In the genomic region with DNA sequence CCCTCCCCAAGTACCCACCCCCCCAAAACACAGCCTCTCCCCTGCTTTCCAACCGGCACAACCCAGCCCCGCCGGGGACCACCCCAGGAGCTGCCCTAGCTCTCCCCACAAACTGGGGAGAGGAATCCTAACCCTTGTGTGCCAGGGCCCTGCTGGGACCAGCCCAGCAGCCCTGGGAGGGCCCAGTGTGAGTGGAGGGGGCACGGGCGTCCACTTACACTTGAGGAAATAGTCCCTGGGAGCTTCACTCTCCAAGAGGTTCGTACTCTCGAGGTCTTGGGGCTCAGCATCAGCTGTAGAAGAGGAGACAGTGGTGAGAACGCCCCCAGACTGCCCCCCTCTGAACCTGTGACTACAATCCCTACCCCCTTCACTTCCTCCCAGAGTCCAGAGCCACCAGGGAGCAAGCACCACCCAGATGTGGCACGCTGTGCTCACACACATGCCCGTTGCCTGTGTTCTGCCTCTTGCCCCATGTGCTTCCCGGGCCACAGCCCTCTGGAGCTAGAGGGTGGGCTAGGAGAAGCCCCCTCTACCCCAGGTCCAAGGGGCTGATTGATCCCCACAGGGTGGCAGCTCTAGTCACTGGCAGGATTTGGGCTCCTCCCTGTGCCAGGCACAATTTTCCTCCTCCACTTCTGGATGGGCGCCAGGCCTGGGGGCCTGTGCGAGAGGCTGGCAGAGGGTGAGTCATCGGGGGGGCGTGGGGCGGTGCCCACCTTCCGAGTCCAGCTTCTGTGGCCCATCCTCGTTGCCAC, we compare ENCODE assay signal across 8 cellular contexts. TPM values are rescaled to one million over a fixed set of nuclear protein-coding genes. Genes with fewer than 3 reads are reported as not detected.
A peak's percentile ranks its signal among the peaks of the same experiment; 100 is the strongest.
DNase-seq lines count a peak whose midpoint lies in the region; ATAC-seq and TF ChIP-seq lines count a peak whose summit lies in the region.

No MANE protein-coding gene starts in this region.

- H2BK120ac ChIP-seq in neuronal stem cell (ENCODE audit: low read depth, low read length), result no peak overlapping the region

- H3K4me1 ChIP-seq in BLaER1 (peaks cover 72% of the 10 kb centered on the region), neuronal stem cell (ENCODE audit: control insufficient read depth in 2 of 2, insufficient read depth in 1 of 2, low read depth in 1 of 2, low read length in 2 of 2) (peaks cover 6 to 10% of the 10 kb centered on the region in 2 donors)

- peak overlapping the region; percentile 48 for H2BK5ac ChIP-seq in neuronal stem cell (ENCODE audit: low read length)

- H2AK5ac ChIP-seq in neuronal stem cell (ENCODE audit: low read depth, low read length), result peak overlapping the region; percentile 99

- no peak for ATAC-seq in GM21423 (IDR thresholded peaks at IDR 0.05; ENCODE audit: unreplicated experiment)

- H3K27me3 Mint-ChIP-seq in MCF 10A (ENCODE audit: insufficient read depth, unreplicated experiment), result no peaks in the 10 kb centered on the region

- peaks cover 28% of the 10 kb centered on the region for H3K36me3 Mint-ChIP-seq in MCF 10A (ENCODE audit: insufficient read depth, unreplicated experiment)

- H4K91ac ChIP-seq in neuronal stem cell (ENCODE audit: low read depth, low read length, poor library complexity), result no peak overlapping the region

- H3K18ac ChIP-seq in neuronal stem cell (ENCODE audit: low read length), result peak overlapping the region; percentile 89

- H3K4ac ChIP-seq in neuronal stem cell (ENCODE audit: low read length), result no peak overlapping the region

- H3K27ac Mint-ChIP-seq in MCF 10A (ENCODE audit: low read depth, unreplicated experiment), result peak overlapping the region; percentile 89

- BruUV-seq in MCF 10A (replicated peaks; lab: Mats Ljungman, UMichigan), result no TSS peak

- DNase-seq in M059J (ENCODE audit: low read depth) (peak; percentile 44), MCF 10A (ENCODE audit: unreplicated experiment) (no peak), neuronal stem cell (ENCODE audit: low spot score) (no peak), retina (no peak), NCI-H226 (no peak)
- no peak for DNase-seq in central memory CD4-positive, alpha-beta T cell

- H4K8ac ChIP-seq in neuronal stem cell (ENCODE audit: low read depth, low read length), result no peak overlapping the region

- peak overlapping the region; percentile 14 for H3K14ac ChIP-seq in neuronal stem cell (ENCODE audit: low read length)

- H3K36me3 ChIP-seq in BLaER1, result no peaks in the 10 kb centered on the region
- no peaks in the 10 kb centered on the region for H3K36me3 ChIP-seq in neuronal stem cell (replicated peaks in 1 of 2; ENCODE audit: control insufficient read depth in 2 of 2, insufficient read depth in 2 of 2, low read length in 2 of 2)

- no peak overlapping the region for H2AFZ ChIP-seq in neuronal stem cell (ENCODE audit: low read length)

- peak overlapping the region; percentile 86 for H3K4me3 Mint-ChIP-seq in MCF 10A (ENCODE audit: unreplicated experiment)

- intact Hi-C loops in MCF 10A (cut with micrococcal nuclease), result no loop called here

- peak overlapping the region; percentile 89 for H3K23ac ChIP-seq in neuronal stem cell (ENCODE audit: low read depth, low read length, poor library complexity)

- no peaks in the 10 kb centered on the region for H3K9me3 ChIP-seq in BLaER1
- no peaks in the 10 kb centered on the region for H3K9me3 ChIP-seq in neuronal stem cell (replicated peaks in 1 of 2; ENCODE audit: control insufficient read depth in 2 of 2, insufficient read depth in 1 of 2, low read depth in 1 of 2, low read length in 2 of 2)

- no peaks in the 10 kb centered on the region for H3K9me3 Mint-ChIP-seq in MCF 10A (ENCODE audit: unreplicated experiment)

- peak overlapping the region; percentile 63; the same call in 1 of the 2 replicates for H3K4me3 ChIP-seq in BLaER1
- H3K4me3 ChIP-seq in neuronal stem cell (ENCODE audit: low read length in 2 of 2), result no peak overlapping the region

- peak overlapping the region; percentile 55; the same call in 1 of the 2 replicates for H3K9ac ChIP-seq in BLaER1
- peak overlapping the region; percentile 81 for H3K9ac ChIP-seq in neuronal stem cell (ENCODE audit: low read depth, low read length, poor library complexity)

- no peaks in the 10 kb centered on the region for H3K79me1 ChIP-seq in neuronal stem cell (ENCODE audit: low read depth, low read length)

- H2BK12ac ChIP-seq in neuronal stem cell (ENCODE audit: low read length), result no peak overlapping the region

- POLR2A ChIA-PET in MCF 10A (lab: Yijun Ruan, JAX), result interaction anchor here (0.6 to 6.7 kb wide), 12 partner anchors 7 to 597 kb away, joined by 3 to 164 read pairs (median 10); a partner anchor contains a TSS

- H2BK15ac ChIP-seq in neuronal stem cell (ENCODE audit: low read length), result peak overlapping the region; percentile 89

- no CpG with 5 or more reads among the region's 18 CpGs for WGBS in neuronal stem cell (ENCODE audit: extremely low coverage in 2 of 2, insufficient read length in 2 of 2, insufficient replicate concordance in 1 of 2), 2 donors

- peaks cover 19% of the 10 kb centered on the region for H3K4me1 Mint-ChIP-seq in MCF 10A (ENCODE audit: insufficient read depth, unreplicated experiment)

- H3K27me3 ChIP-seq in BLaER1 (peaks cover 47% of the 10 kb centered on the region), neuronal stem cell (ENCODE audit: control insufficient read depth in 3 of 3, insufficient read depth in 3 of 3, low read depth in 1 of 3, low read length in 3 of 3) (peaks cover 14 to 67% (median 38%) of the 10 kb centered on the region in 3 experiments)

- no peak for TF ChIP-seq CTCF in MCF 10A (IDR thresholded peaks at IDR 0.05; ENCODE audit: unreplicated experiment)

- CTCF ChIA-PET in MCF 10A (lab: Yijun Ruan, JAX), result interaction anchor here (0.6 to 4.6 kb wide), 9 partner anchors 13 to 605 kb away, joined by 3 to 36 read pairs (median 5); a partner anchor contains a TSS

- H4K20me1 ChIP-seq in BLaER1, result no peaks in the 10 kb centered on the region; the same call in 1 of the 2 replicates

- H3K27ac ChIP-seq in BLaER1 (peak overlapping the region; percentile 66), neuronal stem cell (replicated peaks; ENCODE audit: low read length) (no peak overlapping the region)

- H3K4me2 ChIP-seq in BLaER1 (peak overlapping the region; percentile 93), neuronal stem cell (ENCODE audit: insufficient read depth, low read length, poor library complexity, severe bottlenecking) (no peak overlapping the region)

RNA-seq across cellular contexts. Expression of a gene that starts 3.0 kb away (rescaled TPM):
- total RNA-seq in M059J (2014; rRNA removed; shearing (Covaris generic)), result 3.8 and 6.6 TPM in 2 replicates
- total RNA-seq in MCF 10A (2022), result 23.6 and 25.7 TPM in 2 replicates
- polyA plus RNA-seq in neuronal stem cell (2013, experiment 1 of 2), result 1.2 TPM
- polyA plus RNA-seq in neuronal stem cell (2013, experiment 2 of 2), result 0.68 TPM

RNA-seq across cellular contexts. Expression of a gene that starts 20.2 kb away (rescaled TPM):
- 32.5 and 35.8 TPM in 2 replicates for total RNA-seq in M059J (2014; rRNA removed; shearing (Covaris generic))
- 55.7 and 97.9 TPM in 2 replicates for total RNA-seq in MCF 10A (2022)
- 80.4 TPM for polyA plus RNA-seq in neuronal stem cell (2013, experiment 1 of 2)
- 79.8 TPM for polyA plus RNA-seq in neuronal stem cell (2013, experiment 2 of 2)

RNA-seq across cellular contexts. Expression of a gene that starts 21.4 kb away (rescaled TPM):
- 6.4 and 11.1 TPM in 2 replicates for total RNA-seq in M059J (2014; rRNA removed; shearing (Covaris generic))
- 15.9 and 17.4 TPM in 2 replicates for total RNA-seq in MCF 10A (2022)
- polyA plus RNA-seq in neuronal stem cell (2013, experiment 1 of 2), result 15.8 TPM
- 14.6 TPM for polyA plus RNA-seq in neuronal stem cell (2013, experiment 2 of 2)

RNA-seq across cellular contexts. Expression of a gene that starts 29.3 kb away (rescaled TPM):
- total RNA-seq in M059J (2014; rRNA removed; shearing (Covaris generic)), result 30.3 and 39.4 TPM in 2 replicates
- 97.9 and 111 TPM in 2 replicates for total RNA-seq in MCF 10A (2022)
- polyA plus RNA-seq in neuronal stem cell (2013, experiment 1 of 2), result 48.0 TPM
- polyA plus RNA-seq in neuronal stem cell (2013, experiment 2 of 2), result 48.3 TPM

RNA-seq across cellular contexts. Expression of a gene that starts 31.2 kb away (rescaled TPM):
- total RNA-seq in M059J (2014; rRNA removed; shearing (Covaris generic)), result 0.07 TPM in 1 of 2 replicates, not detected in the other
- 3.5 and 7.6 TPM in 2 replicates for total RNA-seq in MCF 10A (2022)
- 1.4 TPM for polyA plus RNA-seq in neuronal stem cell (2013, experiment 1 of 2)
- 0.90 TPM for polyA plus RNA-seq in neuronal stem cell (2013, experiment 2 of 2)
